Comparison of ENCODE assay signal across 11 cellular contexts in the genomic region with DNA sequence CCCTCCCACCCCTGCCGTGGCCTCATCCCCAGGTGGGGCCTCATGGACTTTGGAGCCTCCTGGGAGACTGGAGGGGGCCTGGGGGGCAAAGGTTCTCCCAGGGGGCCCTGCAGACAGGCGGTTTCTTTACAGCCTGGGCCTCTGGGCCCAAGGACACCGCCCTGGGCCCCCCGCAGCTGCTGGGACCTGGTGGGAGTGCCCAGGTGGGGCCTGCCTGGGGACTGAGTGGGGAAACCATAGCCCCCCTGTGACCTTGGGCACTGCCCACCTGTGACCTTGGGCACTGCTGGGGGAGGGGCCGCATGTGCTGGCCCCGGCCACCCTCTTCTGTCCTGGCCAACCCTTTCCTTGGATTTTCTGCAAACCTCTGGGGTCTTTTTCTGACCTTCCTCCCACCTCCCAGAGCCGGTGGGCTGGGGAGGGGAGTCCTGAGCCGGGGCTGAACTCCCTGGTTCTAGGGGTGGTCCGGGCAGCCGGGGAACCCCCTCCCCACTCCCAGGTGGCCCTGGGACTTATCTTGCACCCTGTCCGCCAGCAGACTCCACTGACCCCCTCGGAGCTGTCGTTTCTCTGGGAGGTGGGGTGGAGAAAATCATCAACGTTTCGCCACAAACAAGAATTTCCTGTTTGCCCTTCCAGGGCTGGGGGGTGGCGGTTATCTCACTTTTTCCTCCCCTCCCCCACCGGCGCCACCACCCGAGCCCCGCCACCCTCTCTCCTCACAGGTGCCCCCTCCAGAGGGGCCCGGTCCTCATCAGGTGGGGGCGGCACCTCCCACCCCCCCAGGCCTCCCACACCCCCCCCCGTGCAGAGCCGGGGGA. TPM values are rescaled to one million over a fixed set of nuclear protein-coding genes. Genes with fewer than 3 reads are reported as not detected.
A peak's percentile ranks its signal among the peaks of the same experiment; 100 is the strongest.
DNase-seq lines count a peak whose midpoint lies in the region; ATAC-seq, FAIRE-seq and TF ChIP-seq lines count a peak whose summit lies in the region.
"Had no signal": no experiment of that assay in that cellular context is flagged by ENCODE, and none has a peak within 500 bp of the region (broad histone marks: within the 10 kb centered on the region; RNA-seq: fewer than 3 reads in every experiment).

No MANE protein-coding gene starts in this region.

- peaks cover 0 to 26% of the 10 kb centered on the region in 2 experiments; a peak in 1 of 4 replicates for H3K79me2 ChIP-seq in H1 (ENCODE audit: control insufficient read depth in 1 of 2, insufficient read depth in 2 of 2, low read length in 2 of 2)

- TF ChIP-seq CTCF in H1 (IDR thresholded peaks at IDR 0.05; ENCODE audit: control extremely low read depth in 1 of 3, insufficient read depth in 1 of 3, low read depth in 1 of 3, low read length in 3 of 3) (no peak), neutrophil (IDR thresholded peaks at IDR 0.05) (no peak), GM10266 (IDR thresholded peaks at IDR 0.05; ENCODE audit: control insufficient read depth, insufficient read depth, low read depth, missing control alignments) (no peak)

- CTCF ChIA-PET in H1 (lab: Charles Lee; ENCODE audit: partially characterized antibody), result interaction anchor here (0.8 to 1.6 kb wide), 3 partner anchors 9 to 18 kb away, joined by 3 to 11 read pairs (median 4); no protein-coding TSS in a partner anchor

- H3K79me1 ChIP-seq in H1 (ENCODE audit: low read depth, low read length), result peaks cover 11% of the 10 kb centered on the region

- H3K9me3 ChIP-seq in KOPT-K1 (ENCODE audit: insufficient read depth, low read length, poor library complexity, severe bottlenecking) (no peaks in the 10 kb centered on the region), H1 (ENCODE audit: insufficient read depth in 2 of 2, low read depth in 1 of 2, low read length in 1 of 2) (no peaks in the 10 kb centered on the region), neutrophil (no peaks in the 10 kb centered on the region)

- H3K27me3 ChIP-seq in H1 (replicated peaks in 1 of 4; ENCODE audit: control insufficient read depth in 3 of 4, extremely low read depth in 1 of 4, insufficient read depth in 3 of 4, low read length in 3 of 4) (no peaks in the 10 kb centered on the region), neutrophil (no peaks in the 10 kb centered on the region)

- H3K27ac ChIP-seq in KOPT-K1 (ENCODE audit: low read depth, low read length, poor library complexity, severe bottlenecking) (peak overlapping the region; percentile 58), H1 (ENCODE audit: low read depth, low read length) (peak overlapping the region; percentile 11; the same call in 1 of the 2 replicates), neutrophil (peak overlapping the region; percentile 69)

- H2BK5ac ChIP-seq in H1 (ENCODE audit: low read depth, low read length), result peak overlapping the region; percentile 75; the same call in 1 of the 2 replicates

- no peaks in the 10 kb centered on the region; the same call in 1 of the 2 replicates for H3K23me2 ChIP-seq in H1 (ENCODE audit: low read depth, low read length)

- H4K5ac ChIP-seq in H1 (ENCODE audit: insufficient read length, low read depth, low read length), result peak overlapping the region; percentile 71

- POLR2A ChIA-PET in H1 (lab: Charles Lee; ENCODE audit: partially characterized antibody), result interaction anchor here (0.7 to 1.9 kb wide), 8 partner anchors 9 to 316 kb away, joined by 3 to 8 read pairs (median 3); partner anchors contain the start of gene CIRBP

- peak overlapping the region; percentile 38 to 63 for H3K4me2 ChIP-seq in H1 (ENCODE audit: insufficient read depth in 1 of 2, low read depth in 2 of 2, low read length in 2 of 2)

- no peak overlapping the region for H2AFZ ChIP-seq in H1 (ENCODE audit: low read length)

- peaks cover 5 to 46% (median 23%) of the 10 kb centered on the region in 4 experiments for H3K4me1 ChIP-seq in H1 (replicated peaks in 1 of 4; ENCODE audit: control insufficient read depth in 3 of 4, insufficient read depth in 4 of 4, low read length in 3 of 4)
- H3K4me1 ChIP-seq in neutrophil (ENCODE audit: control insufficient read depth in 1 of 2, insufficient read depth in 1 of 2, low read depth in 1 of 2, low read length in 1 of 2), result peaks cover 24 to 30% of the 10 kb centered on the region in 2 experiments

- peaks cover 0 to 3% of the 10 kb centered on the region in 2 experiments for H4K20me1 ChIP-seq in H1 (replicated peaks in 1 of 2; ENCODE audit: control insufficient read depth in 1 of 2, insufficient read depth in 2 of 2, low read length in 2 of 2)

- H2BK120ac ChIP-seq in H1 (replicated peaks; ENCODE audit: low read depth, low read length), result no peak overlapping the region

- peak overlapping the region in 3 of 4 experiments; percentile 12 to 51 (median 23); a peak in 4 of 8 replicates for H3K4me3 ChIP-seq in H1 (ENCODE audit: extremely low read depth in 1 of 4, insufficient read depth in 2 of 4, low read depth in 3 of 4, low read length in 4 of 4)
- peak overlapping the region; percentile 49 to 58 for H3K4me3 ChIP-seq in neutrophil (ENCODE audit: low read depth in 1 of 2, low read length in 1 of 2)

- H3K14ac ChIP-seq in H1 (ENCODE audit: insufficient read length), result no peak overlapping the region

- H3K4ac ChIP-seq in H1 (replicated peaks; ENCODE audit: insufficient read length, low read depth, low read length), result peak overlapping the region; percentile 67

- FAIRE-seq in H1 (lab: Jason Lieb, UNC), result no peak
- FAIRE-seq: H54 had no signal

- no peak overlapping the region for H3K23ac ChIP-seq in H1 (ENCODE audit: insufficient read length)

- no peak overlapping the region for H2BK20ac ChIP-seq in H1 (ENCODE audit: low read length)

- no peak for TF ChIP-seq EP300 in H1 (IDR thresholded peaks at IDR 0.05; ENCODE audit: borderline replicate concordance in 1 of 2, low read depth in 2 of 2, low read length in 2 of 2)

- H3K9ac ChIP-seq in H1 (replicated peaks in 1 of 4; ENCODE audit: extremely low read depth in 1 of 4, low read depth in 3 of 4, low read length in 3 of 4), result no peak overlapping the region; a peak in 2 of 7 replicates

- no peak for ATAC-seq in GM21528 (IDR thresholded peaks at IDR 0.05; ENCODE audit: low FRiP score, unreplicated experiment)
- no peak for ATAC-seq in GM21786 (IDR thresholded peaks at IDR 0.05; ENCODE audit: unreplicated experiment)

- TF ChIP-seq RAD21 in H1 (IDR thresholded peaks at IDR 0.05 in 1 of 2, conservative IDR thresholded peaks at IDR 0.05 in 1 of 2; ENCODE audit: low read depth in 2 of 2, low read length in 2 of 2), result no peak

- no peak overlapping the region for H2BK15ac ChIP-seq in H1 (ENCODE audit: low read length)

- peak overlapping the region; percentile 44 for H3K56ac ChIP-seq in H1 (replicated peaks; ENCODE audit: insufficient read length, low read depth, low read length)

- H3K36me3 ChIP-seq in KOPT-K1 (ENCODE audit: insufficient read depth, low read length), result no peaks in the 10 kb centered on the region
- peaks cover 0 to under 1% (median 0%) of the 10 kb centered on the region in 4 experiments; a peak in 1 of 8 replicates for H3K36me3 ChIP-seq in H1 (ENCODE audit: control insufficient read depth in 2 of 4, insufficient read depth in 4 of 4, low read length in 3 of 4)
- H3K36me3 ChIP-seq in neutrophil, result peaks cover 11% of the 10 kb centered on the region

- no peak overlapping the region for H4K91ac ChIP-seq in H1 (replicated peaks; ENCODE audit: insufficient read length, low read length)

- no peak for TF ChIP-seq POLR2A in H1 (IDR thresholded peaks at IDR 0.05; ENCODE audit: control extremely low read depth in 1 of 2, low read depth in 2 of 2, low read length in 2 of 2)

- peak overlapping the region; percentile 71 for H3K18ac ChIP-seq in H1 (ENCODE audit: extremely low read depth, low read length)

- no peak overlapping the region for H2BK12ac ChIP-seq in H1 (ENCODE audit: low read depth, low read length)

- 43% methylated on average over 12 of the region's 24 CpGs; no CpG with 5 or more reads in 1 of the 2 experiments for WGBS in H1 (ENCODE audit: extremely low coverage in 1 of 2, insufficient coverage in 1 of 2, insufficient read length in 1 of 2, insufficient replicate concordance in 2 of 2, low coverage in 1 of 2, low lambda C conversion rate in 2 of 2, missing lambda C conversion rate in 1 of 2), 2 experiments

- DNase-seq in ELR (ENCODE audit: low read depth) (peak; percentile 41), H1 (ENCODE audit: low read depth in 1 of 2, low spot score in 2 of 2) (no peak), mesenteric fat pad (ENCODE audit: low spot score) (no peak), GM10266 (ENCODE audit: extremely low spot score) (no peak)
- DNase-seq: activated CD8-positive, alpha-beta memory T cell treated with anti-CD3 and anti-CD28 coated beads, Interleukin-2, amount 50 U/mL, for 4 hours had no signal

- no peak overlapping the region; the same call in 1 of the 2 replicates for H2AK5ac ChIP-seq in H1 (ENCODE audit: low read depth, low read length)

- peak overlapping the region; percentile 9 for H4K8ac ChIP-seq in H1 (ENCODE audit: extremely low read depth, insufficient read depth, low read length)

RNA-seq across cellular contexts. Expression of gene ARID3A, which starts 27.1 kb away (rescaled TPM):
- 77.4 and 78.4 TPM in 2 replicates for total RNA-seq in H1 (2021; fragmentation: NEBNext Ultra II Directional; extraction: Animal tissue kit (Norgen Biotek cat#: 25700))
- polyA plus RNA-seq in H1 (2011; rRNA removed), result 40.5 and 59.3 TPM in 2 replicates
- polyA plus RNA-seq in H1 (2011; cell fraction: cytosol; rRNA removed), result 36.7 TPM
- 81.3 TPM for polyA plus RNA-seq in H1 (2011; cell fraction: nucleus; rRNA removed)
- 54.1 to 64.5 TPM (median 58.9 TPM) in 4 replicates for polyA plus RNA-seq in H1 (2012, experiment 1 of 2)
- polyA plus RNA-seq in H1 (2012, experiment 2 of 2), result 42.7 TPM
- polyA plus RNA-seq in H1 (2013, experiment 1 of 2), result 56.0 TPM
- 52.3 TPM for polyA plus RNA-seq in H1 (2013, experiment 2 of 2)
- polyA minus RNA-seq in H1 (2011; rRNA and poly(A)+ RNA removed), result 69.0 and 86.2 TPM in 2 replicates
- polyA minus RNA-seq in H1 (2011; cell fraction: cytosol; rRNA and poly(A)+ RNA removed), result 101 TPM
- polyA minus RNA-seq in H1 (2011; cell fraction: nucleus; rRNA and poly(A)+ RNA removed), result 66.4 TPM
- total RNA-seq in mesenteric fat pad, result 19.5 TPM

RNA-seq across cellular contexts. Expression of gene WDR18, which starts 31.3 kb away (rescaled TPM):
- total RNA-seq in H1 (2021; fragmentation: NEBNext Ultra II Directional; extraction: Animal tissue kit (Norgen Biotek cat#: 25700)), result 87.7 and 90.1 TPM in 2 replicates
- 177 and 264 TPM in 2 replicates for polyA plus RNA-seq in H1 (2011; rRNA removed)
- polyA plus RNA-seq in H1 (2011; cell fraction: cytosol; rRNA removed), result 143 TPM
- polyA plus RNA-seq in H1 (2011; cell fraction: nucleus; rRNA removed), result 218 TPM
- 107 to 120 TPM (median 118 TPM) in 4 replicates for polyA plus RNA-seq in H1 (2012, experiment 1 of 2)
- polyA plus RNA-seq in H1 (2012, experiment 2 of 2), result 195 TPM
- 52.1 TPM for polyA plus RNA-seq in H1 (2013, experiment 1 of 2)
- 49.3 TPM for polyA plus RNA-seq in H1 (2013, experiment 2 of 2)
- 46.1 and 53.0 TPM in 2 replicates for polyA minus RNA-seq in H1 (2011; rRNA and poly(A)+ RNA removed)
- 101 TPM for polyA minus RNA-seq in H1 (2011; cell fraction: cytosol; rRNA and poly(A)+ RNA removed)
- polyA minus RNA-seq in H1 (2011; cell fraction: nucleus; rRNA and poly(A)+ RNA removed), result 65.5 TPM
- total RNA-seq in mesenteric fat pad, result 20.6 TPM

RNA-seq across cellular contexts. Expression of gene KISS1R, which starts 35.8 kb away (rescaled TPM):
- total RNA-seq in H1 (2021; fragmentation: NEBNext Ultra II Directional; extraction: Animal tissue kit (Norgen Biotek cat#: 25700)), result 2.3 and 2.6 TPM in 2 replicates
- 2.7 and 5.1 TPM in 2 replicates for polyA plus RNA-seq in H1 (2011; rRNA removed)
- polyA plus RNA-seq in H1 (2011; cell fraction: cytosol; rRNA removed), result 3.4 TPM
- 10.4 TPM for polyA plus RNA-seq in H1 (2011; cell fraction: nucleus; rRNA removed)
- 1.2 to 2.3 TPM (median 1.8 TPM) in 4 replicates for polyA plus RNA-seq in H1 (2012, experiment 1 of 2)
- polyA plus RNA-seq in H1 (2012, experiment 2 of 2), result 1.5 TPM
- polyA plus RNA-seq in H1 (2013, experiment 1 of 2), result 3.0 TPM
- polyA plus RNA-seq in H1 (2013, experiment 2 of 2), result 2.4 TPM
- polyA minus RNA-seq in H1 (2011; rRNA and poly(A)+ RNA removed), result 0.32 and 0.68 TPM in 2 replicates
- 0.88 TPM for polyA minus RNA-seq in H1 (2011; cell fraction: cytosol; rRNA and poly(A)+ RNA removed)
- polyA minus RNA-seq in H1 (2011; cell fraction: nucleus; rRNA and poly(A)+ RNA removed), result 0.80 TPM
- not detected for total RNA-seq in mesenteric fat pad
- total RNA-seq: lung microvascular endothelial cell had no signal

RNA-seq across cellular contexts. Expression of gene R3HDM4, which starts 39.9 kb away (rescaled TPM):
- total RNA-seq in H1 (2021; fragmentation: NEBNext Ultra II Directional; extraction: Animal tissue kit (Norgen Biotek cat#: 25700)), result 76.1 and 76.8 TPM in 2 replicates
- 102 and 151 TPM in 2 replicates for polyA plus RNA-seq in H1 (2011; rRNA removed)
- polyA plus RNA-seq in H1 (2011; cell fraction: cytosol; rRNA removed), result 65.9 TPM
- polyA plus RNA-seq in H1 (2011; cell fraction: nucleus; rRNA removed), result 119 TPM
- polyA plus RNA-seq in H1 (2012, experiment 1 of 2), result 45.6 to 106 TPM (median 70.3 TPM) in 4 replicates
- 76.6 TPM for polyA plus RNA-seq in H1 (2012, experiment 2 of 2)
- 118 TPM for polyA plus RNA-seq in H1 (2013, experiment 1 of 2)
- polyA plus RNA-seq in H1 (2013, experiment 2 of 2), result 105 TPM
- 24.5 and 26.8 TPM in 2 replicates for polyA minus RNA-seq in H1 (2011; rRNA and poly(A)+ RNA removed)
- 31.3 TPM for polyA minus RNA-seq in H1 (2011; cell fraction: cytosol; rRNA and poly(A)+ RNA removed)
- polyA minus RNA-seq in H1 (2011; cell fraction: nucleus; rRNA and poly(A)+ RNA removed), result 24.6 TPM
- total RNA-seq in mesenteric fat pad, result 48.2 TPM

RNA-seq across cellular contexts. Expression of gene GRIN3B, which starts 47.3 kb away (rescaled TPM):
- 0.45 and 0.63 TPM in 2 replicates for total RNA-seq in H1 (2021; fragmentation: NEBNext Ultra II Directional; extraction: Animal tissue kit (Norgen Biotek cat#: 25700))
- polyA plus RNA-seq in H1 (2011; rRNA removed), result 1.0 and 2.0 TPM in 2 replicates
- polyA plus RNA-seq in H1 (2011; cell fraction: cytosol; rRNA removed), result 1.4 TPM
- polyA plus RNA-seq in H1 (2011; cell fraction: nucleus; rRNA removed), result 8.4 TPM
- polyA plus RNA-seq in H1 (2012, experiment 1 of 2), result 0.14 to 1.1 TPM (median 0.78 TPM) in 4 replicates
- 0.13 TPM for polyA plus RNA-seq in H1 (2012, experiment 2 of 2)
- 0.93 TPM for polyA plus RNA-seq in H1 (2013, experiment 1 of 2)
- polyA plus RNA-seq in H1 (2013, experiment 2 of 2), result 0.74 TPM
- polyA minus RNA-seq in H1 (2011; rRNA and poly(A)+ RNA removed), result 0.27 and 0.28 TPM in 2 replicates
- polyA minus RNA-seq in H1 (2011; cell fraction: cytosol; rRNA and poly(A)+ RNA removed), result 0.29 TPM
- 1.1 TPM for polyA minus RNA-seq in H1 (2011; cell fraction: nucleus; rRNA and poly(A)+ RNA removed)
- 0.16 TPM for total RNA-seq in mesenteric fat pad

Comparison
In these comparisons a context has a peak if more than half of its experiments do, and no peak if none do; other contexts are left out.
1. H3K27ac ChIP-seq: peak in every context shown above with its lines; median percentile 69 in neutrophil; 58 in KOPT-K1; 11 in H1.